ENCODE assay signal across 3 cellular contexts in genomic region chr10:55062349-55062748, GRCh38.
"Had no signal": no experiment of that assay in that cellular context is flagged by ENCODE, and none has a peak within 500 bp of the region (broad histone marks: within the 10 kb centered on the region; RNA-seq: fewer than 3 reads in every experiment).

No MANE protein-coding gene starts in this region.

- DNase-seq: GDM1, GF-D8 had no signal

- H3K4me3 ChIP-seq: GM12878 had no signal
